Comparison of ENCODE assay signal across 27 cellular contexts in the genomic region with DNA sequence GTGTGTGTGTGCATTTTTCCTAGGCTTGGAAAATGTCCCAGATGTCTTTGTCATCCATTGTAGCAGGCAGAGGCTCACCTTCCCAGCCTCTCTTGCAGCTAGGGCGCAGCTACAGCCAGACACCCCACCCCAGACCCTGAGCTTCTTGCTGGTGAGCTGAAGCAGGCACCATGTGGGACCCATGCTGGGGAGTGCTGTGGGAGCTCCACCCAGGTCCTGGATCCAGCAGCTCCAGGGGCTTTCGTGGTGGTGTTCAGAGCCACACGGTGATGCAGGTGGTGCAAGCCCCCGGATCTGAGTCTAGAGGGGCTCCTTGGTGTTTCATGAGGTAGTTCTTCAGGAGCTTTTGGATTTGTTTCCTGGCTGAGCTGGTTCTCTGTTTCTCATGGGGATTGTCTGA.
"Had no signal": no experiment of that assay in that cellular context is flagged by ENCODE, and none has a peak within 500 bp of the region (broad histone marks: within the 10 kb centered on the region; RNA-seq: fewer than 3 reads in every experiment).

No MANE protein-coding gene starts in this region.

- H3K27me3 Mint-ChIP-seq: stimulated activated memory B cell treated with anti-CD40 and anti-IgM and Interleukin-4, amounts not matched to agents 10 μg/mL and 1 μg/mL and 100 μg/mL, for 72 hours; stimulated activated naive CD8-positive, alpha-beta T cell treated with anti-CD3 and anti-CD28 coated beads, Interleukin-15, amount 100 ng/mL, for 72 hours had no signal

- DNase-seq: stimulated activated CD4-positive, alpha-beta T cell treated with anti-CD3 and anti-CD28 coated beads, Interleukin-2, amount 100 ng/mL, for 24 hours; stimulated activated CD4-positive, alpha-beta T cell treated with anti-CD3 and anti-CD28 coated beads, Interleukin-2, amount 100 ng/mL, for 48 hours; stimulated activated CD4-positive, alpha-beta T cell treated with anti-CD3 and anti-CD28 coated beads, Interleukin-4, amount 100 ng/mL, for 1 hour; stimulated activated CD4-positive, alpha-beta T cell treated with anti-CD3 and anti-CD28 coated beads, Interleukin-4, amount 100 ng/mL, for 24 hours; stimulated activated CD4-positive, alpha-beta T cell treated with anti-CD3 and anti-CD28 coated beads, Interleukin-4, amount 100 ng/mL, for 4 hours; stimulated activated CD8-positive, alpha-beta memory T cell treated with anti-CD3 and anti-CD28 coated beads, Interleukin-4, amount 100 ng/mL, for 48 hours; stimulated activated naive B cell treated with anti-CD40 and anti-IgM and Interleukin-4, amounts not matched to agents 10 μg/mL and 1 μg/mL and 100 μg/mL, for 72 hours; stimulated activated naive CD4-positive, alpha-beta T cell; stimulated activated naive CD4-positive, alpha-beta T cell treated with Interleukin-2 at 50 U/mL for 16 hours; stimulated activated naive CD8-positive, alpha-beta T cell treated with anti-CD3 and anti-CD28 coated beads, Interleukin-15, amount 100 ng/mL, for 72 hours; stimulated activated naive CD8-positive, alpha-beta T cell treated with anti-CD3 and anti-CD28 coated beads, Interleukin-15, Interleukin-2, amounts not matched to agents 100 U/mL and 50 U/mL, for 24 hours; stomach; testis; thyroid gland; tibial artery; transverse colon; trophoblast cell; upper lobe of left lung; upper lobe of right lung; uterus had no signal

- H3K4me1 ChIP-seq: testis, thyroid gland, tibial artery, tibial nerve, transverse colon, upper lobe of left lung, upper lobe of right lung, uterus, vagina had no signal

- H3K27me3 ChIP-seq: stomach, testis, thyroid gland, tibial artery, tibial nerve, transverse colon, upper lobe of left lung, upper lobe of right lung, uterus, vagina had no signal

- H3K4me1 Mint-ChIP-seq: stimulated activated effector memory CD8-positive, alpha-beta T cell treated with anti-CD3 and anti-CD28 coated beads, Interleukin-12 subunit alpha, Interleukin-12 subunit beta, amount 100 ng/mL, for 72 hours; stimulated activated memory B cell treated with anti-CD40 and anti-IgM and Interleukin-4, amounts not matched to agents 10 μg/mL and 1 μg/mL and 100 μg/mL, for 72 hours; stimulated activated naive B cell treated with anti-CD40 and anti-IgM and Interleukin-4, amounts not matched to agents 10 μg/mL and 1 μg/mL and 100 μg/mL, for 72 hours; stimulated activated naive CD8-positive, alpha-beta T cell treated with anti-CD3 and anti-CD28 coated beads, Interleukin-15, amount 100 ng/mL, for 72 hours had no signal

- H3K27ac Mint-ChIP-seq: stimulated activated effector memory CD8-positive, alpha-beta T cell treated with anti-CD3 and anti-CD28 coated beads, Interleukin-12 subunit alpha, Interleukin-12 subunit beta, amount 100 ng/mL, for 72 hours; stimulated activated memory B cell treated with anti-CD40 and anti-IgM and Interleukin-4, amounts not matched to agents 10 μg/mL and 1 μg/mL and 100 μg/mL, for 72 hours; stimulated activated naive B cell treated with anti-CD40 and anti-IgM and Interleukin-4, amounts not matched to agents 10 μg/mL and 1 μg/mL and 100 μg/mL, for 72 hours; stimulated activated naive CD8-positive, alpha-beta T cell treated with anti-CD3 and anti-CD28 coated beads, Interleukin-15, amount 100 ng/mL, for 72 hours; stimulated activated naive CD8-positive, alpha-beta T cell treated with anti-CD3 and anti-CD28 coated beads, Interleukin-15, Interleukin-2, amounts not matched to agents 100 ng/mL and 50 ng/mL, for 24 hours; type B pancreatic cell had no signal

- H3K36me3 Mint-ChIP-seq: stimulated activated effector memory CD8-positive, alpha-beta T cell treated with anti-CD3 and anti-CD28 coated beads, Interleukin-12 subunit alpha, Interleukin-12 subunit beta, amount 100 ng/mL, for 72 hours; stimulated activated memory B cell treated with anti-CD40 and anti-IgM and Interleukin-4, amounts not matched to agents 10 μg/mL and 1 μg/mL and 100 μg/mL, for 72 hours; stimulated activated naive B cell treated with anti-CD40 and anti-IgM and Interleukin-4, amounts not matched to agents 10 μg/mL and 1 μg/mL and 100 μg/mL, for 72 hours; type B pancreatic cell had no signal

- H3K9me3 Mint-ChIP-seq: stimulated activated effector memory CD8-positive, alpha-beta T cell treated with anti-CD3 and anti-CD28 coated beads, Interleukin-12 subunit alpha, Interleukin-12 subunit beta, amount 100 ng/mL, for 72 hours; stimulated activated memory B cell treated with anti-CD40 and anti-IgM and Interleukin-4, amounts not matched to agents 10 μg/mL and 1 μg/mL and 100 μg/mL, for 72 hours; stimulated activated naive B cell treated with anti-CD40 and anti-IgM and Interleukin-4, amounts not matched to agents 10 μg/mL and 1 μg/mL and 100 μg/mL, for 72 hours; stimulated activated naive CD8-positive, alpha-beta T cell treated with anti-CD3 and anti-CD28 coated beads, Interleukin-15, amount 100 ng/mL, for 72 hours; stimulated activated naive CD8-positive, alpha-beta T cell treated with anti-CD3 and anti-CD28 coated beads, Interleukin-15, Interleukin-2, amounts not matched to agents 100 ng/mL and 50 ng/mL, for 24 hours had no signal

- H3K4me3 Mint-ChIP-seq: stimulated activated effector memory CD8-positive, alpha-beta T cell treated with anti-CD3 and anti-CD28 coated beads, Interleukin-12 subunit alpha, Interleukin-12 subunit beta, amount 100 ng/mL, for 72 hours; stimulated activated memory B cell treated with anti-CD40 and anti-IgM and Interleukin-4, amounts not matched to agents 10 μg/mL and 1 μg/mL and 100 μg/mL, for 72 hours; stimulated activated naive B cell treated with anti-CD40 and anti-IgM and Interleukin-4, amounts not matched to agents 10 μg/mL and 1 μg/mL and 100 μg/mL, for 72 hours; stimulated activated naive CD8-positive, alpha-beta T cell treated with anti-CD3 and anti-CD28 coated beads, Interleukin-15, amount 100 ng/mL, for 72 hours; stimulated activated naive CD8-positive, alpha-beta T cell treated with anti-CD3 and anti-CD28 coated beads, Interleukin-15, Interleukin-2, amounts not matched to agents 100 ng/mL and 50 ng/mL, for 24 hours; type B pancreatic cell had no signal

- H3K27ac ChIP-seq: stomach, testis, thoracic aorta, thyroid gland, tibial artery, tibial nerve, transverse colon, upper lobe of left lung, upper lobe of right lung, uterus, vagina had no signal

- ATAC-seq: stimulated activated effector memory CD8-positive, alpha-beta T cell treated with anti-CD3 and anti-CD28 coated beads, Interleukin-12 subunit alpha, Interleukin-12 subunit beta, amount 100 ng/mL, for 72 hours; stimulated activated memory B cell treated with anti-CD40 and anti-IgM and Interleukin-4, amounts not matched to agents 10 μg/mL and 1 μg/mL and 100 μg/mL, for 72 hours; stimulated activated naive B cell treated with anti-CD40 and anti-IgM and Interleukin-4, amounts not matched to agents 10 μg/mL and 1 μg/mL and 100 μg/mL, for 72 hours; stimulated activated naive CD8-positive, alpha-beta T cell treated with anti-CD3 and anti-CD28 coated beads, Interleukin-15, amount 100 ng/mL, for 72 hours; stimulated activated naive CD8-positive, alpha-beta T cell treated with anti-CD3 and anti-CD28 coated beads, Interleukin-15, Interleukin-2, amounts not matched to agents 100 U/mL and 50 U/mL, for 24 hours; upper lobe of right lung had no signal

- H3K36me3 ChIP-seq: stomach, thoracic aorta, thyroid gland, tibial artery, tibial nerve, transverse colon, upper lobe of left lung, upper lobe of right lung, uterus, vagina had no signal

- H3K4me3 ChIP-seq: stomach, testis, thoracic aorta, thyroid gland, tibial artery, tibial nerve, transverse colon, upper lobe of left lung, upper lobe of right lung, uterus, vagina had no signal

- H3K9me3 ChIP-seq: testis, thoracic aorta, thyroid gland, tibial artery, transverse colon, upper lobe of left lung, upper lobe of right lung, uterus, vagina had no signal
